ENCODE assay signal across 1 cellular context in genomic region chr20:25579081-25579770, GRCh38.
TF ChIP-seq lines count a peak whose summit lies in the region.

No MANE protein-coding gene starts in this region.

TF ChIP-seq in HepG2, 621 proteins besides CTCF, POLR2A, EP300 and RAD21 (continued from another document and continues in another):
- peak; percentile 26; the same call in 1 of the 2 replicates for TF ChIP-seq ZNF609 (CRISPR knock-in tag; IDR thresholded peaks at IDR 0.05; ENCODE audit: borderline replicate concordance)
- TF ChIP-seq, protein P1, sequence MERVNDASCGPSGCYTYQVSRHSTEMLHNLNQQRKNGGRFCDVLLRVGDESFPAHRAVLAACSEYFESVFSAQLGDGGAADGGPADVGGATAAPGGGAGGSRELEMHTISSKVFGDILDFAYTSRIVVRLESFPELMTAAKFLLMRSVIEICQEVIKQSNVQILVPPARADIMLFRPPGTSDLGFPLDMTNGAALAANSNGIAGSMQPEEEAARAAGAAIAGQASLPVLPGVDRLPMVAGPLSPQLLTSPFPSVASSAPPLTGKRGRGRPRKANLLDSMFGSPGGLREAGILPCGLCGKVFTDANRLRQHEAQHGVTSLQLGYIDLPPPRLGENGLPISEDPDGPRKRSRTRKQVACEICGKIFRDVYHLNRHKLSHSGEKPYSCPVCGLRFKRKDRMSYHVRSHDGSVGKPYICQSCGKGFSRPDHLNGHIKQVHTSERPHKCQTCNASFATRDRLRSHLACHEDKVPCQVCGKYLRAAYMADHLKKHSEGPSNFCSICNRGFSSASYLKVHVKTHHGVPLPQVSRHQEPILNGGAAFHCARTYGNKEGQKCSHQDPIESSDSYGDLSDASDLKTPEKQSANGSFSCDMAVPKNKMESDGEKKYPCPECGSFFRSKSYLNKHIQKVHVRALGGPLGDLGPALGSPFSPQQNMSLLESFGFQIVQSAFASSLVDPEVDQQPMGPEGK (CRISPR knock-in tag; IDR thresholded peaks at IDR 0.05): peak; percentile 74
- no peak for TF ChIP-seq ZNF788 (CRISPR knock-in tag; IDR thresholded peaks at IDR 0.05; ENCODE audit: borderline replicate concordance)
- no peak for TF ChIP-seq ZNF775 (CRISPR knock-in tag; IDR thresholded peaks at IDR 0.05; ENCODE audit: borderline replicate concordance)
- TF ChIP-seq, protein P2, sequence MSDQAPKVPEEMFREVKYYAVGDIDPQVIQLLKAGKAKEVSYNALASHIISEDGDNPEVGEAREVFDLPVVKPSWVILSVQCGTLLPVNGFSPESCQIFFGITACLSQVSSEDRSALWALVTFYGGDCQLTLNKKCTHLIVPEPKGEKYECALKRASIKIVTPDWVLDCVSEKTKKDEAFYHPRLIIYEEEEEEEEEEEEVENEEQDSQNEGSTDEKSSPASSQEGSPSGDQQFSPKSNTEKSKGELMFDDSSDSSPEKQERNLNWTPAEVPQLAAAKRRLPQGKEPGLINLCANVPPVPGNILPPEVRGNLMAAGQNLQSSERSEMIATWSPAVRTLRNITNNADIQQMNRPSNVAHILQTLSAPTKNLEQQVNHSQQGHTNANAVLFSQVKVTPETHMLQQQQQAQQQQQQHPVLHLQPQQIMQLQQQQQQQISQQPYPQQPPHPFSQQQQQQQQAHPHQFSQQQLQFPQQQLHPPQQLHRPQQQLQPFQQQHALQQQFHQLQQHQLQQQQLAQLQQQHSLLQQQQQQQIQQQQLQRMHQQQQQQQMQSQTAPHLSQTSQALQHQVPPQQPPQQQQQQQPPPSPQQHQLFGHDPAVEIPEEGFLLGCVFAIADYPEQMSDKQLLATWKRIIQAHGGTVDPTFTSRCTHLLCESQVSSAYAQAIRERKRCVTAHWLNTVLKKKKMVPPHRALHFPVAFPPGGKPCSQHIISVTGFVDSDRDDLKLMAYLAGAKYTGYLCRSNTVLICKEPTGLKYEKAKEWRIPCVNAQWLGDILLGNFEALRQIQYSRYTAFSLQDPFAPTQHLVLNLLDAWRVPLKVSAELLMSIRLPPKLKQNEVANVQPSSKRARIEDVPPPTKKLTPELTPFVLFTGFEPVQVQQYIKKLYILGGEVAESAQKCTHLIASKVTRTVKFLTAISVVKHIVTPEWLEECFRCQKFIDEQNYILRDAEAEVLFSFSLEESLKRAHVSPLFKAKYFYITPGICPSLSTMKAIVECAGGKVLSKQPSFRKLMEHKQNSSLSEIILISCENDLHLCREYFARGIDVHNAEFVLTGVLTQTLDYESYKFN (CRISPR knock-in tag; conservative IDR thresholded peaks at IDR 0.05): peak; percentile 77
- TF ChIP-seq ARHGAP35 (CRISPR knock-in tag; IDR thresholded peaks at IDR 0.05; ENCODE audit: borderline replicate concordance): no peak
- peak; percentile 14; the same call in 1 of the 2 replicates for TF ChIP-seq STAG1 (CRISPR knock-in tag; IDR thresholded peaks at IDR 0.05)
- TF ChIP-seq ZFX (CRISPR knock-in tag; IDR thresholded peaks at IDR 0.05; ENCODE audit: low read depth): peak; percentile 43; the same call in 1 of the 2 replicates
- peak; percentile 33; the same call in 1 of the 2 replicates for TF ChIP-seq TBX2 (CRISPR knock-in tag; IDR thresholded peaks at IDR 0.05; ENCODE audit: borderline replicate concordance)
- no peak for TF ChIP-seq CHD4 (IDR thresholded peaks at IDR 0.05; ENCODE audit: borderline replicate concordance, low read length)
- no peak for TF ChIP-seq HIVEP1 (CRISPR knock-in tag; IDR thresholded peaks at IDR 0.05)
- TF ChIP-seq, protein P3, sequence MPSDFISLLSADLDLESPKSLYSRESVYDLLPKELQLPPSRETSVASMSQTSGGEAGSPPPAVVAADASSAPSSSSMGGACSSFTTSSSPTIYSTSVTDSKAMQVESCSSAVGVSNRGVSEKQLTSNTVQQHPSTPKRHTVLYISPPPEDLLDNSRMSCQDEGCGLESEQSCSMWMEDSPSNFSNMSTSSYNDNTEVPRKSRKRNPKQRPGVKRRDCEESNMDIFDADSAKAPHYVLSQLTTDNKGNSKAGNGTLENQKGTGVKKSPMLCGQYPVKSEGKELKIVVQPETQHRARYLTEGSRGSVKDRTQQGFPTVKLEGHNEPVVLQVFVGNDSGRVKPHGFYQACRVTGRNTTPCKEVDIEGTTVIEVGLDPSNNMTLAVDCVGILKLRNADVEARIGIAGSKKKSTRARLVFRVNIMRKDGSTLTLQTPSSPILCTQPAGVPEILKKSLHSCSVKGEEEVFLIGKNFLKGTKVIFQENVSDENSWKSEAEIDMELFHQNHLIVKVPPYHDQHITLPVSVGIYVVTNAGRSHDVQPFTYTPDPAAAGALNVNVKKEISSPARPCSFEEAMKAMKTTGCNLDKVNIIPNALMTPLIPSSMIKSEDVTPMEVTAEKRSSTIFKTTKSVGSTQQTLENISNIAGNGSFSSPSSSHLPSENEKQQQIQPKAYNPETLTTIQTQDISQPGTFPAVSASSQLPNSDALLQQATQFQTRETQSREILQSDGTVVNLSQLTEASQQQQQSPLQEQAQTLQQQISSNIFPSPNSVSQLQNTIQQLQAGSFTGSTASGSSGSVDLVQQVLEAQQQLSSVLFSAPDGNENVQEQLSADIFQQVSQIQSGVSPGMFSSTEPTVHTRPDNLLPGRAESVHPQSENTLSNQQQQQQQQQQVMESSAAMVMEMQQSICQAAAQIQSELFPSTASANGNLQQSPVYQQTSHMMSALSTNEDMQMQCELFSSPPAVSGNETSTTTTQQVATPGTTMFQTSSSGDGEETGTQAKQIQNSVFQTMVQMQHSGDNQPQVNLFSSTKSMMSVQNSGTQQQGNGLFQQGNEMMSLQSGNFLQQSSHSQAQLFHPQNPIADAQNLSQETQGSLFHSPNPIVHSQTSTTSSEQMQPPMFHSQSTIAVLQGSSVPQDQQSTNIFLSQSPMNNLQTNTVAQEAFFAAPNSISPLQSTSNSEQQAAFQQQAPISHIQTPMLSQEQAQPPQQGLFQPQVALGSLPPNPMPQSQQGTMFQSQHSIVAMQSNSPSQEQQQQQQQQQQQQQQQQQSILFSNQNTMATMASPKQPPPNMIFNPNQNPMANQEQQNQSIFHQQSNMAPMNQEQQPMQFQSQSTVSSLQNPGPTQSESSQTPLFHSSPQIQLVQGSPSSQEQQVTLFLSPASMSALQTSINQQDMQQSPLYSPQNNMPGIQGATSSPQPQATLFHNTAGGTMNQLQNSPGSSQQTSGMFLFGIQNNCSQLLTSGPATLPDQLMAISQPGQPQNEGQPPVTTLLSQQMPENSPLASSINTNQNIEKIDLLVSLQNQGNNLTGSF (CRISPR knock-in tag; IDR thresholded peaks at IDR 0.05): no peak
- no peak for TF ChIP-seq FOSL1 (CRISPR knock-in tag; IDR thresholded peaks at IDR 0.05; ENCODE audit: borderline replicate concordance)
- no peak for TF ChIP-seq SCMH1 (CRISPR knock-in tag; IDR thresholded peaks at IDR 0.05; ENCODE audit: borderline replicate concordance)
- TF ChIP-seq PRMT3 (CRISPR knock-in tag; IDR thresholded peaks at IDR 0.05; ENCODE audit: borderline replicate concordance, low read depth): no peak
- no peak for TF ChIP-seq SATB2 (CRISPR knock-in tag; IDR thresholded peaks at IDR 0.05)
- TF ChIP-seq ZNF543 (CRISPR knock-in tag; IDR thresholded peaks at IDR 0.05): 0 out of 2 replicates have a peak, but pooled peaks have one; percentile 49
- TF ChIP-seq ZNF781 (CRISPR knock-in tag; IDR thresholded peaks at IDR 0.05; ENCODE audit: borderline replicate concordance, not compliant biosample characterization): no peak
- no peak for TF ChIP-seq ZNF274 (CRISPR knock-in tag; IDR thresholded peaks at IDR 0.05)
- no peak for TF ChIP-seq FOXO4 (CRISPR knock-in tag; conservative IDR thresholded peaks at IDR 0.05)
- TF ChIP-seq ZBTB3 (CRISPR knock-in tag; IDR thresholded peaks at IDR 0.05; ENCODE audit: borderline replicate concordance, low read depth): no peak
- TF ChIP-seq XRCC5 (optimal IDR thresholded peaks at IDR 0.05; ENCODE audit: low read length): no peak
- TF ChIP-seq PAF1 (CRISPR knock-in tag; IDR thresholded peaks at IDR 0.05): no peak
- TF ChIP-seq, protein P4, sequence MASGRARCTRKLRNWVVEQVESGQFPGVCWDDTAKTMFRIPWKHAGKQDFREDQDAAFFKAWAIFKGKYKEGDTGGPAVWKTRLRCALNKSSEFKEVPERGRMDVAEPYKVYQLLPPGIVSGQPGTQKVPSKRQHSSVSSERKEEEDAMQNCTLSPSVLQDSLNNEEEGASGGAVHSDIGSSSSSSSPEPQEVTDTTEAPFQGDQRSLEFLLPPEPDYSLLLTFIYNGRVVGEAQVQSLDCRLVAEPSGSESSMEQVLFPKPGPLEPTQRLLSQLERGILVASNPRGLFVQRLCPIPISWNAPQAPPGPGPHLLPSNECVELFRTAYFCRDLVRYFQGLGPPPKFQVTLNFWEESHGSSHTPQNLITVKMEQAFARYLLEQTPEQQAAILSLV (CRISPR knock-in tag; IDR thresholded peaks at IDR 0.05; ENCODE audit: borderline replicate concordance): no peak
- TF ChIP-seq, protein P5, sequence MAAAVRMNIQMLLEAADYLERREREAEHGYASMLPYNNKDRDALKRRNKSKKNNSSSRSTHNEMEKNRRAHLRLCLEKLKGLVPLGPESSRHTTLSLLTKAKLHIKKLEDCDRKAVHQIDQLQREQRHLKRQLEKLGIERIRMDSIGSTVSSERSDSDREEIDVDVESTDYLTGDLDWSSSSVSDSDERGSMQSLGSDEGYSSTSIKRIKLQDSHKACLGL (CRISPR knock-in tag; IDR thresholded peaks at IDR 0.05): 0 out of 2 replicates have a peak, but pooled peaks have one; percentile 48
- TF ChIP-seq, protein P6, sequence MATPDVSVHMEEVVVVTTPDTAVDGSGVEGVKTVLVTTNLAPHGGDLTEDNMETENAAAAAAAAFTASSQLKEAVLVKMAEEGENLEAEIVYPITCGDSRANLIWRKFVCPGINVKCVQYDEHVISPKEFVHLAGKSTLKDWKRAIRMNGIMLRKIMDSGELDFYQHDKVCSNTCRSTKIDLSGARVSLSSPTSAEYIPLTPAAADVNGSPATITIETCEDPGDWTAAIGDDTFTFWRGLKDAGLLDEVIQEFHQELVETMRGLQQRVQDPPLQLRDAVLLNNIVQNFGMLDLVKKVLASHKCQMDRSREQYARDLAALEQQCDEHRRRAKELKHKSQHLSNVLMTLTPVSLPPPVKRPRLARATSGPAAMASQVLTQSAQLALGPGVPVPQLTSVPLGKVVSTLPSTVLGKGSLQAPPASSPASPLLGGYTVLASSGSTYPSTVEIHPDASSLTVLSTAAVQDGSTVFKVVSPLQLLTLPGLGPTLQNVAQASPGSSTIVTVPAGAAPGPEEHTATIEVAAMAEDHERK (CRISPR knock-in tag; IDR thresholded peaks at IDR 0.05; ENCODE audit: low read depth): no peak
- TF ChIP-seq ZMYM4 (CRISPR knock-in tag; IDR thresholded peaks at IDR 0.05): peak; percentile 30; the same call in 1 of the 2 replicates
- peak; percentile 17; the same call in 1 of the 2 replicates for TF ChIP-seq ZNF574 (CRISPR knock-in tag; IDR thresholded peaks at IDR 0.05)
